In genomic region chr6:4021133-4021861, GRCh38 we compare ENCODE assay signal across 1 cellular context.
TF ChIP-seq lines count a peak whose summit lies in the region.

No MANE protein-coding gene starts in this region.

TF ChIP-seq in K562, 482 proteins besides CTCF, POLR2A, EP300 and RAD21 (continued from another document and continues in another):
- TF ChIP-seq ATF7 (IDR thresholded peaks at IDR 0.05): peak; percentile 67
- TF ChIP-seq ATF1 (CRISPR knock-in tag; IDR thresholded peaks at IDR 0.05): no peak
- peak; percentile 83 for TF ChIP-seq ATF1 (tag; IDR thresholded peaks at IDR 0.05)
- TF ChIP-seq, protein P1, sequence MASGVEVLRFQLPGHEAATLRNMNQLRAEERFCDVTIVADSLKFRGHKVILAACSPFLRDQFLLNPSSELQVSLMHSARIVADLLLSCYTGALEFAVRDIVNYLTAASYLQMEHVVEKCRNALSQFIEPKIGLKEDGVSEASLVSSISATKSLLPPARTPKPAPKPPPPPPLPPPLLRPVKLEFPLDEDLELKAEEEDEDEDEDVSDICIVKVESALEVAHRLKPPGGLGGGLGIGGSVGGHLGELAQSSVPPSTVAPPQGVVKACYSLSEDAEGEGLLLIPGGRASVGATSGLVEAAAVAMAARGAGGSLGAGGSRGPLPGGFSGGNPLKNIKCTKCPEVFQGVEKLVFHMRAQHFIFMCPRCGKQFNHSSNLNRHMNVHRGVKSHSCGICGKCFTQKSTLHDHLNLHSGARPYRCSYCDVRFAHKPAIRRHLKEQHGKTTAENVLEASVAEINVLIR (CRISPR knock-in tag; IDR thresholded peaks at IDR 0.05): 0 out of 2 replicates have a peak, but pooled peaks have one; percentile 46
- TF ChIP-seq SREBF2 (CRISPR knock-in tag; IDR thresholded peaks at IDR 0.05): no peak
- TF ChIP-seq KDM1A (IDR thresholded peaks at IDR 0.05): no peak
- TF ChIP-seq ZNF311 (CRISPR knock-in tag; IDR thresholded peaks at IDR 0.05): no peak
- 0 out of 2 replicates have a peak, but pooled peaks have one; percentile 67 for TF ChIP-seq CBFB (CRISPR knock-in tag; IDR thresholded peaks at IDR 0.05)
- 0 out of 2 replicates have a peak, but pooled peaks have one; percentile 38 for TF ChIP-seq NCOA1 (IDR thresholded peaks at IDR 0.05; ENCODE audit: low read depth)
- TF ChIP-seq RBFOX2 (IDR thresholded peaks at IDR 0.05; ENCODE audit: low read depth, low read length): peak; percentile 99
- TF ChIP-seq ZC3H4 (CRISPR knock-in tag; IDR thresholded peaks at IDR 0.05; ENCODE audit: borderline replicate concordance): 0 out of 2 replicates have a peak, but pooled peaks have one; percentile 22
- no peak for TF ChIP-seq MIER1 (IDR thresholded peaks at IDR 0.05; ENCODE audit: low read depth)
- TF ChIP-seq SOX6 (IDR thresholded peaks at IDR 0.05): 0 out of 2 replicates have a peak, but pooled peaks have one; percentile 10
- no peak for TF ChIP-seq TEAD2 (tag; IDR thresholded peaks at IDR 0.05)
- peak; percentile 98 for TF ChIP-seq RBBP5 (IDR thresholded peaks at IDR 0.05; ENCODE audit: borderline replicate concordance, insufficient read depth, low read length, poor library complexity, severe bottlenecking)
- TF ChIP-seq SMAD4 (CRISPR knock-in tag; conservative IDR thresholded peaks at IDR 0.05): peak; percentile 79
- peak; percentile 89; the same call in 1 of the 2 replicates for TF ChIP-seq RB1 (IDR thresholded peaks at IDR 0.05; ENCODE audit: low read depth)
- TF ChIP-seq ZNF143 (CRISPR knock-in tag; IDR thresholded peaks at IDR 0.05): peak; percentile 30; the same call in 1 of the 2 replicates
- no peak for TF ChIP-seq ZFPM2 (CRISPR knock-in tag; IDR thresholded peaks at IDR 0.05)
- no peak for TF ChIP-seq GTF2A2 (tag; IDR thresholded peaks at IDR 0.05)
- TF ChIP-seq SMARCA5 (IDR thresholded peaks at IDR 0.05): no peak
- TF ChIP-seq RREB1 (CRISPR knock-in tag; IDR thresholded peaks at IDR 0.05): no peak
- TF ChIP-seq NBN (IDR thresholded peaks at IDR 0.05; ENCODE audit: low read depth): no peak; the same call in 1 of the 2 replicates
- peak; percentile 77; the same call in 1 of the 2 replicates for TF ChIP-seq MGA (IDR thresholded peaks at IDR 0.05)
- peak; percentile 88 for TF ChIP-seq NR2C2 (CRISPR knock-in tag; IDR thresholded peaks at IDR 0.05)
- peak; percentile 99 for TF ChIP-seq NR2C2 (tag; IDR thresholded peaks at IDR 0.05)
- peak; percentile 92 for TF ChIP-seq CREM (IDR thresholded peaks at IDR 0.05; ENCODE audit: low read depth)
- no peak for TF ChIP-seq POLR3G (IDR thresholded peaks at IDR 0.05; ENCODE audit: extremely low read depth, insufficient read length, insufficient replicate concordance)
- TF ChIP-seq UBTF (IDR thresholded peaks at IDR 0.05; ENCODE audit: borderline replicate concordance in 1 of 2, low read depth in 2 of 2, low read length in 2 of 2): peak; percentile 93 to 97
- no peak for TF ChIP-seq SNIP1 (IDR thresholded peaks at IDR 0.05; ENCODE audit: low read depth)
- TF ChIP-seq, protein P2, sequence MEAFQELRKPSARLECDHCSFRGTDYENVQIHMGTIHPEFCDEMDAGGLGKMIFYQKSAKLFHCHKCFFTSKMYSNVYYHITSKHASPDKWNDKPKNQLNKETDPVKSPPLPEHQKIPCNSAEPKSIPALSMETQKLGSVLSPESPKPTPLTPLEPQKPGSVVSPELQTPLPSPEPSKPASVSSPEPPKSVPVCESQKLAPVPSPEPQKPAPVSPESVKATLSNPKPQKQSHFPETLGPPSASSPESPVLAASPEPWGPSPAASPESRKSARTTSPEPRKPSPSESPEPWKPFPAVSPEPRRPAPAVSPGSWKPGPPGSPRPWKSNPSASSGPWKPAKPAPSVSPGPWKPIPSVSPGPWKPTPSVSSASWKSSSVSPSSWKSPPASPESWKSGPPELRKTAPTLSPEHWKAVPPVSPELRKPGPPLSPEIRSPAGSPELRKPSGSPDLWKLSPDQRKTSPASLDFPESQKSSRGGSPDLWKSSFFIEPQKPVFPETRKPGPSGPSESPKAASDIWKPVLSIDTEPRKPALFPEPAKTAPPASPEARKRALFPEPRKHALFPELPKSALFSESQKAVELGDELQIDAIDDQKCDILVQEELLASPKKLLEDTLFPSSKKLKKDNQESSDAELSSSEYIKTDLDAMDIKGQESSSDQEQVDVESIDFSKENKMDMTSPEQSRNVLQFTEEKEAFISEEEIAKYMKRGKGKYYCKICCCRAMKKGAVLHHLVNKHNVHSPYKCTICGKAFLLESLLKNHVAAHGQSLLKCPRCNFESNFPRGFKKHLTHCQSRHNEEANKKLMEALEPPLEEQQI (IDR thresholded peaks at IDR 0.05): no peak
- TF ChIP-seq XRCC5 (IDR thresholded peaks at IDR 0.05; ENCODE audit: low read depth, low read length): peak; percentile 73
- TF ChIP-seq FOXJ2 (tag; IDR thresholded peaks at IDR 0.05): peak; percentile 54
- TF ChIP-seq TBP (optimal IDR thresholded peaks at IDR 0.05; ENCODE audit: low read depth, low read length): peak; percentile 95
- TF ChIP-seq PKNOX1 (IDR thresholded peaks at IDR 0.05): peak; percentile 63; the same call in 1 of the 2 replicates
- TF ChIP-seq NR2C1 (IDR thresholded peaks at IDR 0.05): peak; percentile 95
- TF ChIP-seq NR2C1 (tag; IDR thresholded peaks at IDR 0.05): peak; percentile 97
